In the genomic region with DNA sequence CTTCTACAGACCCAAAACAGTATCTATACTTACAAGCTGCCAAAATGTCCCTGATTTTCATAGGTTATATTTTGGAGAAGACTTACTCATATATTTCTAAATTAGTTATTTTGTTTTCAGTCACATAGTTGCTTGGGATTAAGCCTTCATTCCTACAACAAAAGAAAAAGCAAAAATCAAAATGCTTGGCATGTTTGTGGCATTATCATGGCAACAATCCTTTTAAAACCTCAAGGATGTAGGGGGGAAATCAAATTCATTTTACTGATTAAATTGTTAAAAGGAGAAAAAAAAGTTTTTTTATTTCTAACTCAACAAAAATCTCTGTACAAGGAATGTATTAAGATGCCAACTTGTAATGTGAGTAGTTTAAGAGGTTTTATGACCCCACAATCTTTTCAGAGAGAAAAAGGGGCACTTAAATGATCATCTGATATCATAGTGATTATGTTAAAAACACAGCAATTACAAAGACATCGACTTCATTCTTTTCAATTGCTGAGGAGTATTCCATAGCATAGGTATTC, we compare ENCODE assay signal across 14 cellular contexts. TPM values are rescaled to one million over a fixed set of nuclear protein-coding genes. Genes with fewer than 3 reads are reported as not detected.
DNase-seq lines count a peak whose midpoint lies in the region; ATAC-seq and TF ChIP-seq lines count a peak whose summit lies in the region.
"Had no signal": no experiment of that assay in that cellular context is flagged by ENCODE, and none has a peak within 500 bp of the region (broad histone marks: within the 10 kb centered on the region; RNA-seq: fewer than 3 reads in every experiment).

No MANE protein-coding gene starts in this region.

- no peaks in the 10 kb centered on the region for H3K27me3 ChIP-seq in A673 (replicated peaks; ENCODE audit: insufficient read depth, low read depth, low read length, poor library complexity)
- no peaks in the 10 kb centered on the region for H3K27me3 ChIP-seq in CD8-positive, alpha-beta memory T cell (ENCODE audit: insufficient read depth, low read length, poor library complexity, severe bottlenecking)

- H3K4me3 ChIP-seq in A673 (ENCODE audit: low read depth, low read length, poor library complexity, severe bottlenecking): no peak overlapping the region
- H3K4me3 ChIP-seq in CD8-positive, alpha-beta memory T cell (ENCODE audit: low read length): no peak overlapping the region
- H3K4me3 ChIP-seq: HAP-1 had no signal

- H3K36me3 Mint-ChIP-seq in CD8-positive, alpha-beta memory T cell: peaks cover 0 to 56% (median 6%) of the 10 kb centered on the region in 3 donors
- H3K36me3 Mint-ChIP-seq in T-cell (peaks cover 34% of the 10 kb centered on the region), mesothelial cell of epicardium (no peaks in the 10 kb centered on the region)

- TF ChIP-seq CTCF in A673 (conservative IDR thresholded peaks at IDR 0.05; ENCODE audit: low read depth, low read length) (no peak), mesothelial cell of epicardium (IDR thresholded peaks at IDR 0.05; ENCODE audit: unreplicated experiment) (no peak)

- POLR2A ChIA-PET in A673 (lab: Charles Lee; ENCODE audit: low non-redundant PET): no interaction called here
- POLR2A ChIA-PET in CD8-positive, alpha-beta memory T cell (lab: Charles Lee): interaction anchor here (0.5 kb wide), 1 partner anchor 231 kb away, joined by 3 read pairs; a partner anchor contains a TSS
- POLR2A ChIA-PET in T-cell (lab: Charles Lee): no interaction called here

- H3K4me1 Mint-ChIP-seq in CD8-positive, alpha-beta memory T cell: peaks cover 50 to 54% (median 50%) of the 10 kb centered on the region in 3 donors
- peaks cover 49 to 63% (median 50%) of the 10 kb centered on the region in 3 donors for H3K4me1 Mint-ChIP-seq in T-cell
- H3K4me1 Mint-ChIP-seq in mesothelial cell of epicardium: peaks cover 9% of the 10 kb centered on the region
- H3K4me1 Mint-ChIP-seq: B cell had no signal

- ATAC-seq in T-cell (replicated peaks in 1 of 4) (no peak), HG03432 (IDR thresholded peaks at IDR 0.05; ENCODE audit: unreplicated experiment) (no peak)

- no peaks in the 10 kb centered on the region for H3K36me3 ChIP-seq in A673 (ENCODE audit: insufficient read depth, low read length, poor library complexity, severe bottlenecking)
- peaks cover 13% of the 10 kb centered on the region for H3K36me3 ChIP-seq in CD8-positive, alpha-beta memory T cell (ENCODE audit: insufficient read depth, low read length)
- H3K36me3 ChIP-seq: HAP-1 had no signal

- H3K27ac Mint-ChIP-seq in CD8-positive, alpha-beta memory T cell: peak overlapping the region in 5 of 8 donors; percentile 32 to 61 (median 50)
- peak overlapping the region; percentile 36 to 73 for H3K27ac Mint-ChIP-seq in T-cell
- H3K27ac Mint-ChIP-seq in mesothelial cell of epicardium: no peak overlapping the region
- H3K27ac Mint-ChIP-seq: B cell; CD4-positive, CD25-positive, alpha-beta regulatory T cell had no signal

- intact Hi-C loops in A673 (cut with micrococcal nuclease; ENCODE audit: unreplicated experiment): no loop called here

- peak; percentile 27 for DNase-seq in A673 (ENCODE audit: low spot score)
- no peak for DNase-seq in CD8-positive, alpha-beta memory T cell
- no peak for DNase-seq in T-cell
- DNase-seq in myocyte (ENCODE audit: low read depth): peak; percentile 34
- DNase-seq in mesothelial cell of epicardium (ENCODE audit: low spot score in 2 of 2, unreplicated experiment in 2 of 2): no peak
- DNase-seq in SW 1271 (lab: John Stamatoyannopoulos, UW): no peak
- DNase-seq: ACHN; CD4-positive, CD25-positive, alpha-beta regulatory T cell; NCI-H1436; NCI-H2029 treated with DMSO at 0.1 percent for 48 hours; NCI-H510A had no signal

- no peaks in the 10 kb centered on the region for H3K27me3 Mint-ChIP-seq in CD8-positive, alpha-beta memory T cell
- no peaks in the 10 kb centered on the region for H3K27me3 Mint-ChIP-seq in T-cell
- no peaks in the 10 kb centered on the region for H3K27me3 Mint-ChIP-seq in mesothelial cell of epicardium (ENCODE audit: low read depth)
- H3K27me3 Mint-ChIP-seq: B cell; CD4-positive, CD25-positive, alpha-beta regulatory T cell had no signal

- H3K9me3 ChIP-seq in A673 (ENCODE audit: low read depth, low read length, poor library complexity, severe bottlenecking): no peaks in the 10 kb centered on the region
- no peaks in the 10 kb centered on the region for H3K9me3 ChIP-seq in CD8-positive, alpha-beta memory T cell (ENCODE audit: low read length)
- H3K9me3 ChIP-seq: HAP-1 had no signal

- BruUV-seq in A673 (replicated peaks; lab: Mats Ljungman, UMichigan): no TSS peak

- CTCF ChIA-PET in A673 (lab: Charles Lee): interaction anchor here (0.7 kb wide), 1 partner anchor 17 kb away, joined by 3 read pairs; no protein-coding TSS in a partner anchor
- CTCF ChIA-PET in CD8-positive, alpha-beta memory T cell (lab: Charles Lee): interaction anchor here (1.8 to 3.3 kb wide), 4 partner anchors 18 to 92 kb away, joined by 5 to 27 read pairs (median 14); no protein-coding TSS in a partner anchor
- CTCF ChIA-PET in T-cell (lab: Charles Lee): interaction anchor here (0.5 to 1.6 kb wide), 4 partner anchors 18 to 674 kb away, joined by 4 to 12 read pairs (median 8); no protein-coding TSS in a partner anchor

- no peak overlapping the region for H3K27ac ChIP-seq in A673 (ENCODE audit: low read depth, low read length, poor library complexity, severe bottlenecking)
- no peak overlapping the region for H3K27ac ChIP-seq in CD8-positive, alpha-beta memory T cell (ENCODE audit: low read depth, low read length)

- peaks cover 23% of the 10 kb centered on the region for H3K4me1 ChIP-seq in A673 (ENCODE audit: insufficient read depth, low read length, poor library complexity, severe bottlenecking)
- H3K4me1 ChIP-seq in CD8-positive, alpha-beta memory T cell (ENCODE audit: insufficient read depth, low read length): peaks cover 17% of the 10 kb centered on the region

- H3K4me3 Mint-ChIP-seq in CD8-positive, alpha-beta memory T cell: peak overlapping the region in 3 of 7 donors; percentile 8 to 78 (median 58)
- H3K4me3 Mint-ChIP-seq in T-cell (no peak overlapping the region), mesothelial cell of epicardium (no peak overlapping the region)
- H3K4me3 Mint-ChIP-seq: B cell; CD4-positive, CD25-positive, alpha-beta regulatory T cell had no signal

- no peaks in the 10 kb centered on the region for H3K9me3 Mint-ChIP-seq in CD8-positive, alpha-beta memory T cell
- H3K9me3 Mint-ChIP-seq in T-cell (no peaks in the 10 kb centered on the region), mesothelial cell of epicardium (no peaks in the 10 kb centered on the region)
- H3K9me3 Mint-ChIP-seq: CD4-positive, CD25-positive, alpha-beta regulatory T cell had no signal

RNA-seq across cellular contexts. Expression of a gene that starts 23.5 kb away (rescaled TPM):
- total RNA-seq in A673 (2021): 1.4 and 2.0 TPM in 2 replicates
- total RNA-seq in CD8-positive, alpha-beta memory T cell: 1 to 10 TPM; 6.0 to 6.4 TPM
- polyA plus RNA-seq in CD8-positive, alpha-beta memory T cell: 70.0 TPM
- 100 to 1,000 TPM in 1 of 5 donors, 10 to 100 TPM in 4; 55.3 to 161 (median 77.9) TPM for total RNA-seq in T-cell
- total RNA-seq in myocyte: 1.1 and 2.7 TPM in 2 replicates
- 0.81 TPM for polyA plus RNA-seq in myocyte (2012)
- 1.5 to 1.7 TPM (median 1.7 TPM) in 3 replicates for total RNA-seq in mesothelial cell of epicardium

Comparison
In these comparisons a context has a peak if more than half of its experiments do, and no peak if none do; other contexts are left out.
1. DNase-seq: peak in A673 (single experiment) and myocyte (single experiment); none in CD8-positive, alpha-beta memory T cell (0 of 5), T-cell (0 of 34), mesothelial cell of epicardium (0 of 2) and SW 1271 (0 of 2).
2. RNA of a gene that starts 23.5 kb away (total RNA-seq): 55.3 to 161 TPM in T-cell; 6.0 to 6.4 TPM in CD8-positive, alpha-beta memory T cell, 1.1 to 2.7 TPM in myocyte, 1.5 to 1.7 TPM in mesothelial cell of epicardium and 1.4 to 2.0 TPM in A673; every median in the first group is over 4 times any median in the second.